In genomic region chr6:109460161-109460830, GRCh38 we compare ENCODE assay signal across 19 cellular contexts. TPM values are rescaled to one million over a fixed set of nuclear protein-coding genes. Genes with fewer than 3 reads are reported as not detected.
DNase-seq lines count a peak whose midpoint lies in the region; FAIRE-seq and TF ChIP-seq lines count a peak whose summit lies in the region.
"Had no signal": no experiment of that assay in that cellular context is flagged by ENCODE, and none has a peak within 500 bp of the region (broad histone marks: within the 10 kb centered on the region; RNA-seq: fewer than 3 reads in every experiment).

No MANE protein-coding gene starts in this region.

- peak overlapping the region; percentile 45 for H3K4me2 ChIP-seq in neural progenitor cell
- H3K4me2 ChIP-seq: BLaER1 had no signal

- peak; percentile 46 for FAIRE-seq in endometrium (lab: Jason Lieb, UNC)
- FAIRE-seq: endothelial cell of umbilical vein, GM19239 had no signal

- no peaks in the 10 kb centered on the region for H3K9me3 ChIP-seq in neural progenitor cell (ENCODE audit: low read depth)
- H3K9me3 ChIP-seq: HAP-1, upper lobe of right lung had no signal

- peaks cover 39 to 48% (median 43%) of the 10 kb centered on the region in 3 donors for H3K4me1 Mint-ChIP-seq in IgD-negative memory B cell
- H3K4me1 Mint-ChIP-seq in neural progenitor cell, result peaks cover 39% of the 10 kb centered on the region
- peaks cover 15% of the 10 kb centered on the region for H3K4me1 Mint-ChIP-seq in type B pancreatic cell (ENCODE audit: unreplicated experiment)

- no peak overlapping the region for H3K4me3 ChIP-seq in neural progenitor cell
- H3K4me3 ChIP-seq: BLaER1, HAP-1, upper lobe of right lung had no signal

- H3K27me3 Mint-ChIP-seq in IgD-negative memory B cell (no peaks in the 10 kb centered on the region), neural progenitor cell (ENCODE audit: insufficient read depth, low read depth) (peaks cover 15% of the 10 kb centered on the region), type B pancreatic cell (no peaks in the 10 kb centered on the region)

- H4K20me1 ChIP-seq in neural progenitor cell (ENCODE audit: low read depth), result peaks cover 15% of the 10 kb centered on the region

- peaks cover 60% of the 10 kb centered on the region for H3F3A ChIP-seq in neural progenitor cell (ENCODE audit: low read depth)

- peak; percentile 15 for DNase-seq in DMS53 (lab: John Stamatoyannopoulos, UW)
- DNase-seq in DMS53 treated with DMSO at 0.1 percent for 48 hours (lab: John Stamatoyannopoulos, UW; ENCODE audit: unreplicated experiment), result no peak
- DNase-seq in neural progenitor cell (ENCODE audit: low spot score), result peak; percentile 62
- DNase-seq in NCI-H2227 (lab: John Stamatoyannopoulos, UW; ENCODE audit: unreplicated experiment), result no peak
- no peak for DNase-seq in type B pancreatic cell (ENCODE audit: extremely low spot score, unreplicated experiment)
- no peak for DNase-seq in stimulated activated CD4-positive, alpha-beta T cell treated with anti-CD3 and anti-CD28 coated beads, Interleukin-4, amount 100 ng/mL, for 1 hour
- DNase-seq: activated CD4-positive, CD25-positive, alpha-beta regulatory T cell; activated naive CD4-positive, alpha-beta T cell; foreskin fibroblast; NCI-H1417 treated with DMSO at 0.1 percent for 48 hours; stimulated activated naive CD4-positive, alpha-beta T cell; upper lobe of right lung had no signal

- H3K4me1 ChIP-seq in neural progenitor cell, result peaks cover 28% of the 10 kb centered on the region

- peak overlapping the region; percentile 92 for H3K27ac ChIP-seq in neural progenitor cell
- H3K27ac ChIP-seq: 22Rv1, BLaER1, upper lobe of right lung had no signal

- no peaks in the 10 kb centered on the region for H3K9me3 Mint-ChIP-seq in IgD-negative memory B cell
- H3K9me3 Mint-ChIP-seq in neural progenitor cell, result no peaks in the 10 kb centered on the region
- peaks cover 5% of the 10 kb centered on the region for H3K9me3 Mint-ChIP-seq in type B pancreatic cell

- peaks cover 17% of the 10 kb centered on the region for H3K36me3 ChIP-seq in neural progenitor cell

- peak overlapping the region; percentile 51 to 96 (median 65) for H3K27ac Mint-ChIP-seq in IgD-negative memory B cell
- no peak overlapping the region for H3K27ac Mint-ChIP-seq in neural progenitor cell
- H3K27ac Mint-ChIP-seq in type B pancreatic cell, result no peak overlapping the region

- H3K27me3 ChIP-seq in neural progenitor cell, result no peaks in the 10 kb centered on the region
- H3K27me3 ChIP-seq: BLaER1, upper lobe of right lung had no signal

- H3K36me3 Mint-ChIP-seq in IgD-negative memory B cell (peaks cover 11% of the 10 kb centered on the region), neural progenitor cell (peaks cover 18% of the 10 kb centered on the region), type B pancreatic cell (peaks cover 11% of the 10 kb centered on the region)

- no peak overlapping the region for H2AFZ ChIP-seq in neural progenitor cell (replicated peaks)

- no peak overlapping the region for H3K9ac ChIP-seq in neural progenitor cell
- H3K9ac ChIP-seq: BLaER1 had no signal

- H3K79me2 ChIP-seq in neural progenitor cell (ENCODE audit: low read depth), result peaks cover 23% of the 10 kb centered on the region

- TF ChIP-seq CTCF in neural progenitor cell (IDR thresholded peaks at IDR 0.05) (no peak), type B pancreatic cell (conservative IDR thresholded peaks at IDR 0.05) (no peak)

- H3K4me3 Mint-ChIP-seq in IgD-negative memory B cell, result peak overlapping the region in 1 of 4 donors; percentile 8
- no peak overlapping the region for H3K4me3 Mint-ChIP-seq in neural progenitor cell
- no peak overlapping the region for H3K4me3 Mint-ChIP-seq in type B pancreatic cell

RNA-seq across cellular contexts. Expression of gene MICAL1, which starts 4.7 kb away (rescaled TPM):
- polyA plus RNA-seq in IgD-negative memory B cell, result 23.9 TPM
- 50.6 and 123 TPM in 2 replicates for total RNA-seq in neural progenitor cell (ENCODE audit: low replicate concordance)
- 27.7 and 49.7 TPM in 2 replicates for total RNA-seq in type B pancreatic cell (ENCODE audit: low replicate concordance)

RNA-seq across cellular contexts. Expression of gene SMPD2, which starts 19.8 kb away (rescaled TPM):
- polyA plus RNA-seq in IgD-negative memory B cell, result 22.0 TPM
- total RNA-seq in neural progenitor cell (ENCODE audit: low replicate concordance) (10.3 and 11.5 TPM in 2 replicates), type B pancreatic cell (ENCODE audit: low replicate concordance) (13.7 and 23.5 TPM in 2 replicates)

RNA-seq across cellular contexts. Expression of gene PPIL6, which starts 19.9 kb away (rescaled TPM):
- 1.1 TPM for polyA plus RNA-seq in IgD-negative memory B cell
- total RNA-seq in neural progenitor cell (ENCODE audit: low replicate concordance), result 4.8 and 7.9 TPM in 2 replicates
- 3.4 and 6.1 TPM in 2 replicates for total RNA-seq in type B pancreatic cell (ENCODE audit: low replicate concordance)

RNA-seq across cellular contexts. Expression of gene ZBTB24, which starts 22.7 kb away (rescaled TPM):
- polyA plus RNA-seq in IgD-negative memory B cell, result 15.5 TPM
- total RNA-seq in neural progenitor cell (ENCODE audit: low replicate concordance), result 13.9 and 17.3 TPM in 2 replicates
- total RNA-seq in type B pancreatic cell (ENCODE audit: low replicate concordance), result 7.7 and 10.6 TPM in 2 replicates

Comparison
In these comparisons a context has a peak if more than half of its experiments do, and no peak if none do; other contexts are left out.
1. DNase-seq: peak in DMS53 (single experiment) and neural progenitor cell (single experiment); none in DMS53 treated with DMSO at 0.1 percent for 48 hours (single experiment), NCI-H2227 (single experiment), type B pancreatic cell (single experiment) and stimulated activated CD4-positive, alpha-beta T cell treated with anti-CD3 and anti-CD28 coated beads, Interleukin-4, amount 100 ng/mL, for 1 hour (single experiment).
2. H3K27ac Mint-ChIP-seq: peak in IgD-negative memory B cell (3 of 3); none in neural progenitor cell (single experiment) and type B pancreatic cell (single experiment).